In genomic region chr6:7671076-7671475, GRCh38 we compare ENCODE assay signal across 20 cellular contexts. TPM values are rescaled to one million over a fixed set of nuclear protein-coding genes. Genes with fewer than 3 reads are reported as not detected.
DNase-seq lines count a peak whose midpoint lies in the region; TF ChIP-seq lines count a peak whose summit lies in the region.
"Had no signal": no experiment of that assay in that cellular context is flagged by ENCODE, and none has a peak within 500 bp of the region (broad histone marks: within the 10 kb centered on the region; RNA-seq: fewer than 3 reads in every experiment).

No MANE protein-coding gene starts in this region.

- DNase-seq in COLO829 (ENCODE audit: low spot score) = peak; percentile 66
- DNase-seq in LoVo (ENCODE audit: low spot score) = peak; percentile 45
- DNase-seq in cardiac fibroblast (ENCODE audit: low read depth in 2 of 2) = peak; percentile 48 to 95
- peak; percentile 24 for DNase-seq in myocyte (ENCODE audit: low read depth)
- no peak for DNase-seq in glomerular visceral epithelial cell (ENCODE audit: extremely low spot score)
- no peak for DNase-seq in NCI-H1436 (lab: John Stamatoyannopoulos, UW)
- DNase-seq in DMS79 treated with DMSO at 0.1 percent for 48 hours (lab: John Stamatoyannopoulos, UW) = no peak
- no peak for DNase-seq in stimulated activated naive CD4-positive, alpha-beta T cell (lab: John Stamatoyannopoulos, UW)
- DNase-seq: activated CD8-positive, alpha-beta T cell treated with anti-CD3 and anti-CD28 coated beads for 36 hours; activated naive CD8-positive, alpha-beta T cell treated with anti-CD3 and anti-CD28 coated beads, Interleukin-2, amount 50 U/mL, for 24 hours; hippocampal formation; KBM-7; NCI-H1105; NCI-H2171; NCI-H774; Peyer's patch; right cardiac atrium; stimulated activated CD4-positive, alpha-beta T cell treated with anti-CD3 and anti-CD28 coated beads, Interleukin-2, amount 100 ng/mL, for 24 hours; WERI-Rb-1 had no signal

- H3K4me3 ChIP-seq in cardiac fibroblast (replicated peaks in 1 of 2; ENCODE audit: low read depth in 2 of 2, low read length in 2 of 2) = no peak overlapping the region
- H3K4me3 ChIP-seq: BLaER1, Peyer's patch had no signal

- no peak for TF ChIP-seq CTCF in cardiac fibroblast (IDR thresholded peaks at IDR 0.05; ENCODE audit: low read depth, low read length)

RNA-seq across cellular contexts. Expression of gene BMP6, which starts 54.8 kb away (rescaled TPM):
- total RNA-seq in myocyte = 0.10 and 0.19 TPM in 2 replicates
- polyA plus RNA-seq in myocyte (2012) = not detected

Comparison
In these comparisons a context has a peak if more than half of its experiments do, and no peak if none do; other contexts are left out.
1. DNase-seq: peak in COLO829 (single experiment), LoVo (single experiment), cardiac fibroblast (2 of 2) and myocyte (single experiment); none in glomerular visceral epithelial cell (single experiment), NCI-H1436 (single experiment), DMS79 treated with DMSO at 0.1 percent for 48 hours (single experiment) and stimulated activated naive CD4-positive, alpha-beta T cell (0 of 6).